Comparison of ENCODE assay signal across 8 cellular contexts in genomic region chr12:92570056-92570753, GRCh38.
A peak's percentile ranks its signal among the peaks of the same experiment; 100 is the strongest.
DNase-seq lines count a peak whose midpoint lies in the region; ATAC-seq and TF ChIP-seq lines count a peak whose summit lies in the region.

No MANE protein-coding gene starts in this region.

- intact Hi-C loops in CD14-positive monocyte (cut with micrococcal nuclease) = loop anchor here in 1 of 2 donors (5.0 kb wide), 1 partner anchor 87 kb away; no protein-coding TSS in a partner anchor

- H3K4me3 Mint-ChIP-seq in CD14-positive monocyte (no peak overlapping the region), chondrocyte (ENCODE audit: unreplicated experiment) (no peak overlapping the region)
- H3K4me3 Mint-ChIP-seq in stimulated activated naive CD8-positive, alpha-beta T cell treated with anti-CD3 and anti-CD28 coated beads, Interleukin-15, amount 100 ng/mL, for 72 hours = no peak overlapping the region

- H3K36me3 Mint-ChIP-seq in CD14-positive monocyte (no peaks in the 10 kb centered on the region), chondrocyte (ENCODE audit: low read depth) (peaks cover 2% of the 10 kb centered on the region)

- peak; percentile 62 for ATAC-seq in GM18519 (IDR thresholded peaks at IDR 0.05; ENCODE audit: low FRiP score, unreplicated experiment)
- peak; percentile 76 for ATAC-seq in HG02970 (IDR thresholded peaks at IDR 0.05; ENCODE audit: low FRiP score, unreplicated experiment)
- ATAC-seq in stimulated activated naive CD8-positive, alpha-beta T cell treated with anti-CD3 and anti-CD28 coated beads, Interleukin-15, amount 100 ng/mL, for 72 hours = peak; percentile 93

- DNase-seq in CD14-positive monocyte (ENCODE audit: low spot score) (no peak), NCI-H146 (lab: John Stamatoyannopoulos, UW) (peak; percentile 87), SKM-1 (lab: John Stamatoyannopoulos, UW; ENCODE audit: unreplicated experiment) (peak; percentile 4), chondrocyte (ENCODE audit: low spot score) (no peak), kidney glomerular epithelial cell (lab: John Stamatoyannopoulos, UW) (peak; percentile 80)
- peak; percentile 25 to 39 for DNase-seq in stimulated activated naive CD8-positive, alpha-beta T cell treated with anti-CD3 and anti-CD28 coated beads, Interleukin-15, amount 100 ng/mL, for 72 hours

- H3K9me3 Mint-ChIP-seq in CD14-positive monocyte = no peaks in the 10 kb centered on the region
- H3K9me3 Mint-ChIP-seq in chondrocyte (ENCODE audit: low read depth) = peaks cover 9% of the 10 kb centered on the region
- peaks cover 6 to 13% of the 10 kb centered on the region in 2 donors for H3K9me3 Mint-ChIP-seq in stimulated activated naive CD8-positive, alpha-beta T cell treated with anti-CD3 and anti-CD28 coated beads, Interleukin-15, amount 100 ng/mL, for 72 hours

- H3K27me3 Mint-ChIP-seq in CD14-positive monocyte (ENCODE audit: low read depth in 3 of 3) (no peaks in the 10 kb centered on the region), chondrocyte (ENCODE audit: low read depth) (no peaks in the 10 kb centered on the region)
- H3K27me3 Mint-ChIP-seq in stimulated activated naive CD8-positive, alpha-beta T cell treated with anti-CD3 and anti-CD28 coated beads, Interleukin-15, amount 100 ng/mL, for 72 hours = no peaks in the 10 kb centered on the region

- H3K27ac Mint-ChIP-seq in CD14-positive monocyte (no peak overlapping the region), chondrocyte (ENCODE audit: unreplicated experiment) (no peak overlapping the region)
- no peak overlapping the region for H3K27ac Mint-ChIP-seq in stimulated activated naive CD8-positive, alpha-beta T cell treated with anti-CD3 and anti-CD28 coated beads, Interleukin-15, amount 100 ng/mL, for 72 hours

- TF ChIP-seq CTCF in CD14-positive monocyte (IDR thresholded peaks at IDR 0.05) (peak; percentile 92), chondrocyte (IDR thresholded peaks at IDR 0.05) (peak; percentile 97)

- H3K4me1 Mint-ChIP-seq in CD14-positive monocyte = peaks cover 6% of the 10 kb centered on the region
- no peaks in the 10 kb centered on the region for H3K4me1 Mint-ChIP-seq in chondrocyte (ENCODE audit: low read depth)
- H3K4me1 Mint-ChIP-seq in stimulated activated naive CD8-positive, alpha-beta T cell treated with anti-CD3 and anti-CD28 coated beads, Interleukin-15, amount 100 ng/mL, for 72 hours = peaks cover 19% of the 10 kb centered on the region

Comparison
In these comparisons a context has a peak if more than half of its experiments do, and no peak if none do; other contexts are left out.
1. DNase-seq: peak in NCI-H146 (single experiment), SKM-1 (single experiment), kidney glomerular epithelial cell (single experiment) and stimulated activated naive CD8-positive, alpha-beta T cell treated with anti-CD3 and anti-CD28 coated beads, Interleukin-15, amount 100 ng/mL, for 72 hours (2 of 2); none in CD14-positive monocyte (single experiment) and chondrocyte (single experiment).
2. Peak in every context shown above with its lines, with median percentiles within 50 percentile points of each other: ATAC-seq.